1 cellular context compared by ENCODE assay signal in genomic region chr18:79393626-79394401, GRCh38.
TF ChIP-seq lines count a peak whose summit lies in the region.

No MANE protein-coding gene starts in this region.

TF ChIP-seq in GM12878, 131 proteins besides CTCF, POLR2A, EP300 and RAD21 (continued from another document):
- 0 out of 2 replicates have a peak, but pooled peaks have one; percentile 36 for TF ChIP-seq NKRF (conservative IDR thresholded peaks at IDR 0.05)
- TF ChIP-seq MTA3 (IDR thresholded peaks at IDR 0.05; ENCODE audit: borderline replicate concordance, low read length) = no peak
- TF ChIP-seq SREBF1 (IDR thresholded peaks at IDR 0.05; ENCODE audit: low read length) = no peak
- peak; percentile 48; the same call in 1 of the 2 replicates for TF ChIP-seq DPF2 (IDR thresholded peaks at IDR 0.05)
- peak in 1 of 2 experiments; percentile 7; a peak in 1 of 4 replicates for TF ChIP-seq BHLHE40 (IDR thresholded peaks at IDR 0.05; ENCODE audit: borderline replicate concordance in 1 of 2, low read depth in 2 of 2, low read length in 1 of 2)
- TF ChIP-seq GATAD2B (conservative IDR thresholded peaks at IDR 0.05; ENCODE audit: low read depth) = peak; percentile 25; the same call in 1 of the 2 replicates
- TF ChIP-seq ZNF384 (IDR thresholded peaks at IDR 0.05; ENCODE audit: borderline replicate concordance, low read depth, low read length) = no peak
- TF ChIP-seq ZZZ3 (IDR thresholded peaks at IDR 0.05; ENCODE audit: control insufficient read depth, insufficient read length, low read depth) = no peak
- TF ChIP-seq NR2F1 (conservative IDR thresholded peaks at IDR 0.05) = 0 out of 2 replicates have a peak, but pooled peaks have one; percentile 30
- TF ChIP-seq PBX3 (IDR thresholded peaks at IDR 0.05; ENCODE audit: insufficient replicate concordance, low read depth, low read length) = no peak
- TF ChIP-seq EGR1 (IDR thresholded peaks at IDR 0.05; ENCODE audit: borderline replicate concordance in 1 of 2, low read depth in 2 of 2, low read length in 2 of 2) = peak in 1 of 2 experiments; percentile 81; a peak in 2 of 3 replicates
- TF ChIP-seq HCFC1 (IDR thresholded peaks at IDR 0.05; ENCODE audit: low read length) = no peak
- no peak for TF ChIP-seq EED (IDR thresholded peaks at IDR 0.05; ENCODE audit: low read depth)
- 0 out of 2 replicates have a peak, but pooled peaks have one; percentile 66 for TF ChIP-seq NFXL1 (IDR thresholded peaks at IDR 0.05; ENCODE audit: borderline replicate concordance)
- TF ChIP-seq STAT1 (conservative IDR thresholded peaks at IDR 0.05) = no peak
- peak; percentile 30; the same call in 1 of the 2 replicates for TF ChIP-seq LARP7 (IDR thresholded peaks at IDR 0.05)
- 0 out of 2 replicates have a peak, but pooled peaks have one; percentile 19 for TF ChIP-seq ZNF687 (IDR thresholded peaks at IDR 0.05)
- TF ChIP-seq POLR2AphosphoS2 (IDR thresholded peaks at IDR 0.05; ENCODE audit: low read depth, low read length) = no peak
- no peak for TF ChIP-seq E2F4 (IDR thresholded peaks at IDR 0.05; ENCODE audit: low read depth, low read length)
TF ChIP-seq in GM12878: peak in this region for 14.
